8 cellular contexts compared by ENCODE assay signal in genomic region chr3:124559650-124560405, GRCh38.
DNase-seq lines count a peak whose midpoint lies in the region; ATAC-seq and TF ChIP-seq lines count a peak whose summit lies in the region.

No MANE protein-coding gene starts in this region.

- H3K4me1 ChIP-seq in thoracic aorta (ENCODE audit: control insufficient read depth in 1 of 2, low read depth in 2 of 2), result peaks cover 20 to 33% of the 10 kb centered on the region in 2 donors

- H3K4me3 ChIP-seq in thoracic aorta, result no peak overlapping the region

- no peaks in the 10 kb centered on the region for H3K9me3 ChIP-seq in thoracic aorta

- CTCF ChIA-PET in GM10248 (lab: Yijun Ruan, JAX), result interaction anchor here (0.8 to 12.9 kb wide), 52 partner anchors 8 to 494 kb away, joined by 3 to 305 read pairs (median 4); no protein-coding TSS in a partner anchor

- POLR2A ChIA-PET in GM10248 (lab: Yijun Ruan, JAX), result no interaction called here

- H3K27ac ChIP-seq in thoracic aorta, result peak overlapping the region; percentile 64 to 77

- ATAC-seq in thoracic aorta (ENCODE audit: insufficient number of reproducible peaks, low FRiP score, low read depth), result peak; percentile 54
- no peak for ATAC-seq in HG03432 (IDR thresholded peaks at IDR 0.05; ENCODE audit: unreplicated experiment)

- H3K36me3 ChIP-seq in thoracic aorta, result peaks cover 10% of the 10 kb centered on the region

- peak; percentile 77 for DNase-seq in GM10248 (ENCODE audit: extremely low spot score)
- DNase-seq in M059J (ENCODE audit: low read depth), result peak; percentile 84
- peak; percentile 30 for DNase-seq in SHP77 treated with DMSO at 0.1 percent for 48 hours (lab: John Stamatoyannopoulos, UW)
- DNase-seq in activated gamma-delta T cell treated with anti-CD3 and anti-CD28 coated beads, Interleukin-2, amount 50 U/mL, for 16 hours (ENCODE audit: low read depth), result peak; percentile 23
- DNase-seq in foreskin melanocyte, result peak; percentile 65
- DNase-seq in occipital lobe (lab: John Stamatoyannopoulos, UW), result peak; percentile 58
- no peak for DNase-seq in thoracic aorta (ENCODE audit: low spot score)

- H3K27me3 ChIP-seq in thoracic aorta (replicated peaks; ENCODE audit: insufficient read depth), result no peaks in the 10 kb centered on the region

- TF ChIP-seq CTCF in GM10248 (IDR thresholded peaks at IDR 0.05; ENCODE audit: control extremely low read depth, extremely low read depth, low read depth, missing control alignments) (peak; percentile 86), thoracic aorta (IDR thresholded peaks at IDR 0.05) (peak; percentile 73)
